In genomic region chr11:45092901-45093760, GRCh38 we compare ENCODE assay signal across 12 cellular contexts. TPM values are rescaled to one million over a fixed set of nuclear protein-coding genes. Genes with fewer than 3 reads are reported as not detected.
DNase-seq lines count a peak whose midpoint lies in the region; ATAC-seq and TF ChIP-seq lines count a peak whose summit lies in the region.
"Had no signal": no experiment of that assay in that cellular context is flagged by ENCODE, and none has a peak within 500 bp of the region (broad histone marks: within the 10 kb centered on the region; RNA-seq: fewer than 3 reads in every experiment).

No MANE protein-coding gene starts in this region.

- intact Hi-C loops in mammary epithelial cell (cut with micrococcal nuclease) = no loop called here
- intact Hi-C loops in MCF 10A (cut with micrococcal nuclease) = no loop called here
- intact Hi-C loops in activated CD8-positive, alpha-beta T cell treated with anti-CD3 and anti-CD28 coated beads for 36 hours (cut with micrococcal nuclease) = no loop called here
- intact Hi-C loops in stomach (cut with DNase I; ENCODE audit: low total_unique reads) = no loop called here
- intact Hi-C loops in esophagus muscularis mucosa (cut with DNase I) = no loop called here

- CTCF ChIA-PET in mammary epithelial cell (lab: Charles Lee; ENCODE audit: low non-redundant PET) = interaction anchor here (0.5 kb wide), 1 partner anchor 157 kb away, joined by 6 read pairs; no protein-coding TSS in a partner anchor
- CTCF ChIA-PET in MCF 10A (lab: Yijun Ruan, JAX) = interaction anchor here (0.6 to 22.3 kb wide), 7 partner anchors 11 to 739 kb away, joined by 3 to 1181 read pairs (median 4); no protein-coding TSS in a partner anchor
- CTCF ChIA-PET in activated CD8-positive, alpha-beta T cell treated with anti-CD3 and anti-CD28 coated beads for 36 hours (lab: Charles Lee) = interaction anchor here (1.2 to 20.6 kb wide), 4 partner anchors 10 to 156 kb away, joined by 4 to 942 read pairs (median 5); no protein-coding TSS in a partner anchor

- no peaks in the 10 kb centered on the region for H3K27me3 ChIP-seq in mammary epithelial cell (ENCODE audit: insufficient read depth, low read length)
- H3K27me3 ChIP-seq in stomach = peaks cover 0 to 20% (median 0%) of the 10 kb centered on the region in 3 donors
- no peaks in the 10 kb centered on the region for H3K27me3 ChIP-seq in esophagus muscularis mucosa
- H3K27me3 ChIP-seq: right lobe of liver had no signal

- no peaks in the 10 kb centered on the region for H4K20me1 ChIP-seq in mammary epithelial cell (ENCODE audit: insufficient read depth, low read length)

- H3K9me3 Mint-ChIP-seq in MCF 10A (ENCODE audit: unreplicated experiment) = peaks cover 15% of the 10 kb centered on the region
- H3K9me3 Mint-ChIP-seq in activated CD8-positive, alpha-beta T cell treated with anti-CD3 and anti-CD28 coated beads for 36 hours = no peaks in the 10 kb centered on the region

- peaks cover 14% of the 10 kb centered on the region for H3K36me3 Mint-ChIP-seq in MCF 10A (ENCODE audit: insufficient read depth, unreplicated experiment)
- no peaks in the 10 kb centered on the region for H3K36me3 Mint-ChIP-seq in activated CD8-positive, alpha-beta T cell treated with anti-CD3 and anti-CD28 coated beads for 36 hours (ENCODE audit: low read depth)

- no peak for TF ChIP-seq POLR2A in stomach (IDR thresholded peaks at IDR 0.05)
- no peak for TF ChIP-seq POLR2A in esophagus muscularis mucosa (IDR thresholded peaks at IDR 0.05; ENCODE audit: low read depth)

- H3K4me1 Mint-ChIP-seq in MCF 10A (ENCODE audit: insufficient read depth, unreplicated experiment) = peaks cover 57% of the 10 kb centered on the region
- H3K4me1 Mint-ChIP-seq in activated CD8-positive, alpha-beta T cell treated with anti-CD3 and anti-CD28 coated beads for 36 hours (ENCODE audit: low read depth) = peaks cover 19% of the 10 kb centered on the region

- BruUV-seq in mammary epithelial cell (replicated peaks; lab: Mats Ljungman, UMichigan) (no TSS peak), MCF 10A (replicated peaks; lab: Mats Ljungman, UMichigan) (no TSS peak)

- no peak for TF ChIP-seq EP300 in stomach (IDR thresholded peaks at IDR 0.05)
- no peak for TF ChIP-seq EP300 in esophagus muscularis mucosa (IDR thresholded peaks at IDR 0.05)

- H3K4me1 ChIP-seq in mammary epithelial cell (ENCODE audit: insufficient read depth, low read length) (peaks cover 25% of the 10 kb centered on the region), stomach (peaks cover 0 to 31% (median 15%) of the 10 kb centered on the region in 4 donors), esophagus muscularis mucosa (peaks cover 24 to 59% (median 52%) of the 10 kb centered on the region in 4 donors)

- H3K27ac Mint-ChIP-seq in MCF 10A (ENCODE audit: low read depth, unreplicated experiment) = no peak overlapping the region
- no peak overlapping the region for H3K27ac Mint-ChIP-seq in activated CD8-positive, alpha-beta T cell treated with anti-CD3 and anti-CD28 coated beads for 36 hours

- H3K4me3 ChIP-seq in mammary epithelial cell (replicated peaks in 1 of 3; ENCODE audit: insufficient read depth in 1 of 3, low read depth in 2 of 3, low read length in 3 of 3) (no peak overlapping the region), stomach (no peak overlapping the region), esophagus muscularis mucosa (no peak overlapping the region)
- H3K4me3 ChIP-seq: right lobe of liver had no signal

- H3K27ac ChIP-seq in mammary epithelial cell (ENCODE audit: insufficient read depth, low read depth, low read length) (no peak overlapping the region), stomach (no peak overlapping the region), esophagus muscularis mucosa (replicated peaks in 1 of 4) (no peak overlapping the region)
- H3K27ac ChIP-seq: right lobe of liver had no signal

- peak; percentile 17 for DNase-seq in mammary epithelial cell
- no peak for DNase-seq in MCF 10A (ENCODE audit: unreplicated experiment)
- peak; percentile 48 for DNase-seq in activated CD8-positive, alpha-beta T cell treated with anti-CD3 and anti-CD28 coated beads for 36 hours
- peak; percentile 95 for DNase-seq in glomerular visceral epithelial cell (ENCODE audit: extremely low spot score)
- DNase-seq in stomach = peak; percentile 23
- no peak for DNase-seq in esophagus muscularis mucosa (ENCODE audit: extremely low spot score)
- no peak for DNase-seq in RPMI8226
- DNase-seq in dedifferentiated amniotic fluid mesenchymal stem cell (ENCODE audit: extremely low spot score) = no peak
- DNase-seq: activated CD4-positive, alpha-beta T cell treated with anti-CD3 and anti-CD28 coated beads for 1 hour; DMS 273 treated with DMSO at 0.1 percent for 48 hours; NCI-H1436 had no signal

- H3K9me3 ChIP-seq in mammary epithelial cell (replicated peaks; ENCODE audit: insufficient read depth, low read length) = no peaks in the 10 kb centered on the region
- H3K9me3 ChIP-seq in stomach = no peaks in the 10 kb centered on the region
- H3K9me3 ChIP-seq in esophagus muscularis mucosa = no peaks in the 10 kb centered on the region
- H3K9me3 ChIP-seq: right lobe of liver had no signal

- H3K9ac ChIP-seq in mammary epithelial cell (ENCODE audit: insufficient read depth, low read length) = no peak overlapping the region

- 68% methylated on average over 14 of the region's 15 CpGs for WGBS in mammary epithelial cell (ENCODE audit: low coverage, missing lambda C conversion rate)
- WGBS in stomach, 5 donors = 51 to 59% (median 57%) methylated on average over 15 of the region's 15 CpGs
- 75% methylated on average over 15 of the region's 15 CpGs for WGBS in esophagus muscularis mucosa

- no peak overlapping the region for H3K4me3 Mint-ChIP-seq in MCF 10A (ENCODE audit: unreplicated experiment)
- H3K4me3 Mint-ChIP-seq in activated CD8-positive, alpha-beta T cell treated with anti-CD3 and anti-CD28 coated beads for 36 hours = no peak overlapping the region

- dilution Hi-C loops in mammary epithelial cell (cut with HindIII; ENCODE audit: low sequenced_read_pairs) = no loop called here

- in situ Hi-C loops in mammary epithelial cell (cut with MboI; ENCODE audit: low sequenced_read_pairs in 2 of 2) = no loop called here

- TF ChIP-seq CTCF in mammary epithelial cell (conservative IDR thresholded peaks at IDR 0.05 in 1 of 2, IDR thresholded peaks at IDR 0.05 in 1 of 2; ENCODE audit: extremely low read depth in 1 of 2, insufficient read depth in 1 of 2, low read depth in 1 of 2, low read length in 2 of 2) (no peak), MCF 10A (IDR thresholded peaks at IDR 0.05; ENCODE audit: unreplicated experiment) (no peak), stomach (IDR thresholded peaks at IDR 0.05) (no peak), esophagus muscularis mucosa (IDR thresholded peaks at IDR 0.05) (no peak)
- TF ChIP-seq CTCF in activated CD8-positive, alpha-beta T cell treated with anti-CD3 and anti-CD28 coated beads for 36 hours (IDR thresholded peaks at IDR 0.05) = no peak

- POLR2A ChIA-PET in MCF 10A (lab: Yijun Ruan, JAX) = interaction anchor here (0.6 kb wide), 1 partner anchor 872 kb away, joined by 5 read pairs; no protein-coding TSS in a partner anchor
- POLR2A ChIA-PET in activated CD8-positive, alpha-beta T cell treated with anti-CD3 and anti-CD28 coated beads for 36 hours (lab: Charles Lee) = interaction anchor here (1.2 kb wide), 1 partner anchor 14 kb away, joined by 4 read pairs; no protein-coding TSS in a partner anchor

- no peak overlapping the region for H3K4me2 ChIP-seq in mammary epithelial cell (ENCODE audit: insufficient read depth, low read depth, low read length)

- no peaks in the 10 kb centered on the region for H3K79me2 ChIP-seq in mammary epithelial cell (ENCODE audit: insufficient read depth, low read length)

- H3K27me3 Mint-ChIP-seq in MCF 10A (ENCODE audit: insufficient read depth, unreplicated experiment) = no peaks in the 10 kb centered on the region
- peaks cover under 1% of the 10 kb centered on the region for H3K27me3 Mint-ChIP-seq in activated CD8-positive, alpha-beta T cell treated with anti-CD3 and anti-CD28 coated beads for 36 hours

- H2AFZ ChIP-seq in mammary epithelial cell (ENCODE audit: low read depth, low read length) = no peak overlapping the region

- ATAC-seq in activated CD8-positive, alpha-beta T cell treated with anti-CD3 and anti-CD28 coated beads for 36 hours = peak; percentile 87
- ATAC-seq: right lobe of liver had no signal

- no peaks in the 10 kb centered on the region for H3K36me3 ChIP-seq in mammary epithelial cell (ENCODE audit: insufficient read depth, low read length)
- H3K36me3 ChIP-seq in stomach = no peaks in the 10 kb centered on the region
- no peaks in the 10 kb centered on the region for H3K36me3 ChIP-seq in esophagus muscularis mucosa
- H3K36me3 ChIP-seq: right lobe of liver had no signal

RNA-seq across cellular contexts. Expression of gene PRDM11, which starts 53.3 kb away (rescaled TPM):
- total RNA-seq in mammary epithelial cell = 1 to 10 TPM; 3.3 to 3.4 TPM
- polyA plus RNA-seq in mammary epithelial cell = 1.7 TPM
- 4.2 TPM for polyA minus RNA-seq in mammary epithelial cell
- total RNA-seq in MCF 10A (2022) = 4.0 and 4.9 TPM in 2 replicates
- 1 to 10 TPM; 2.6 to 3.5 TPM for total RNA-seq in activated CD8-positive, alpha-beta T cell treated with anti-CD3 and anti-CD28 coated beads for 36 hours
- 100 to 1,000 TPM in 1 of 5 donors, 10 to 100 TPM in 3, 1 to 10 TPM in 1; 4.5 to 139 (median 14.2) TPM for total RNA-seq in stomach
- 1 to 10 TPM; 1.2 to 3.5 (median 2.6) TPM for polyA plus RNA-seq in stomach
- 10 to 100 TPM; 29.5 to 43.2 (median 33.5) TPM for total RNA-seq in esophagus muscularis mucosa

Comparison
In these comparisons a context has a peak if more than half of its experiments do, and no peak if none do; other contexts are left out.
1. DNase-seq: peak in mammary epithelial cell (single experiment), activated CD8-positive, alpha-beta T cell treated with anti-CD3 and anti-CD28 coated beads for 36 hours (single experiment), glomerular visceral epithelial cell (single experiment) and stomach (single experiment); none in MCF 10A (single experiment), esophagus muscularis mucosa (single experiment), RPMI8226 (single experiment) and dedifferentiated amniotic fluid mesenchymal stem cell (single experiment).